Comparison of ENCODE assay signal across 8 cellular contexts in the genomic region with DNA sequence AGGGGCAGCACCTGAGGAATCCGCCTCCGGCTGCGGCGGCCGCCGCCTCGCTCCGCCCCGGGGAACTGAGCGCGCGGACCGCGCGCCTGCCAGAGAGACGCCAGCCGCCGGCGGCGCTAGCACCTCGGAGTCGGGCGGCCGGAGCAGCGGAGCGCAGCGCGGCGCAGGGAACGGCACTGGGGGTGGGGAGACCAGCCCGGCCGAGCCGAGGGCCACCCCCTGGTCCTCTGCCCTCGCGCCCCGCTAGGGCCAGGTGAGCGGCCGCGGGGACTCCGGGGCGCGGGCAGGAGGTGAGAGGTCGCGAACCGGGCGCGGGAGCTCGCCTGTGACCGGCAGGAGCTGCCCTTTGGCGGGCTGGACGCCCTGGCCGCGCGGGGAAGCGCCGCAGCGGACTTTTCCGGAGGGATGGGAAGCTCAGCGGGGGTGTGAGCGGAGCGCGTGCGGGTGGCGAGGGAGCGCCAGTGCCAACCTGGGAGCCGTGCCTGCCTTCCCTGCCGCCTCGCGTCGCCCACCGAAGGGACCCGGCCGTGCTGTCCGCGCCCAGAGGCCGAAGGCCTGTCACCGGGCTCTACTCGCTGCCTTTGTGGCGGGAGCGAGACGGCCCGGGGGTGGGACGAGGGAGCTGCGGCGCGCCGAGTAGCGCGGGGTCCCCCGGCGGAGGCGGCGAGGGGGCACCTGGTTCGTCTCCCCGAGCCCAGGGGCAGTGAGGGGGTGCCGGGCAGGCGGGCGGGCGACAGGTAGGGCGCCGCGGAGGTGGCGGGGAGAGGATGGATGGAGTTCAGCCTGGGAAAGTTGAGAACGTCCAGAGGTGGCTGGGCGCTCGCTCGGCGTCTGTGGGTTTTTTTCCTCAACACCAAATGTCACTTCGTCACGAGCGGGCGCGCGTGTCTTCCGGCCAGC. TPM values are rescaled to one million over a fixed set of nuclear protein-coding genes. Genes with fewer than 3 reads are reported as not detected.
DNase-seq lines count a peak whose midpoint lies in the region; ATAC-seq and TF ChIP-seq lines count a peak whose summit lies in the region.

A gene (plus strand): TSS at position 92 of the 900 bp plus-strand sequence. CDS start 141,287 bp downstream, outside the sequence.

- no peaks in the 10 kb centered on the region for H3K36me3 Mint-ChIP-seq in brain

- peaks cover 24% of the 10 kb centered on the region for H3K4me1 Mint-ChIP-seq in brain

- H3K36me3 ChIP-seq in iPS-18a (ENCODE audit: control insufficient read depth, low read depth, low read length) (no peaks in the 10 kb centered on the region), skeletal muscle satellite cell (ENCODE audit: insufficient read depth, low read length) (no peaks in the 10 kb centered on the region)

- TF ChIP-seq CTCF in AG04450 (IDR thresholded peaks at IDR 0.05; ENCODE audit: low read depth, low read length) (no peak), brain (conservative IDR thresholded peaks at IDR 0.05) (peak; percentile 40 to 51)

- peak within 1 kb of the TSS; percentile 96 for H3K4me2 ChIP-seq in skeletal muscle satellite cell (ENCODE audit: low read length)

- ATAC-seq in GM18498 (IDR thresholded peaks at IDR 0.05; ENCODE audit: unreplicated experiment) (peak; percentile 69), HG02623 (IDR thresholded peaks at IDR 0.05; ENCODE audit: unreplicated experiment) (no peak), GM19455 (IDR thresholded peaks at IDR 0.05; ENCODE audit: unreplicated experiment) (no peak)

- H3K4me1 ChIP-seq in iPS-18a (ENCODE audit: control insufficient read depth, low read depth, low read length) (peaks cover 5% of the 10 kb centered on the region), skeletal muscle satellite cell (ENCODE audit: control insufficient read depth, insufficient read depth, low read length) (peaks cover 14% of the 10 kb centered on the region)

- H3K9me3 ChIP-seq in AG04450 (ENCODE audit: control insufficient read depth, insufficient read depth, low read length) = no peaks in the 10 kb centered on the region; the same call in 1 of the 2 replicates
- H3K9me3 ChIP-seq in iPS-18a (ENCODE audit: control insufficient read depth, low read depth, low read length) = no peaks in the 10 kb centered on the region
- no peaks in the 10 kb centered on the region for H3K9me3 ChIP-seq in skeletal muscle satellite cell (replicated peaks; ENCODE audit: low read length)

- H3K27ac ChIP-seq in AG04450 (ENCODE audit: low read depth, low read length) = no peak within 1 kb of the TSS
- no peak within 1 kb of the TSS for H3K27ac ChIP-seq in iPS-18a (ENCODE audit: low read length)

- H3K9ac ChIP-seq in iPS-18a (ENCODE audit: low read length) (peak within 1 kb of the TSS; percentile 33), skeletal muscle satellite cell (ENCODE audit: low read depth, low read length) (peak within 1 kb of the TSS; percentile 68)

- peak within 1 kb of the TSS in 4 of 5 experiments; percentile 39 to 93 (median 84) for H3K27ac Mint-ChIP-seq in brain

- H3K4me3 Mint-ChIP-seq in brain = peak within 1 kb of the TSS; percentile 61 to 96 (median 91)

- peaks cover 0 to 2% (median 0%) of the 10 kb centered on the region in 5 experiments for H3K9me3 Mint-ChIP-seq in brain

- POLR2A ChIA-PET in AG04450 (lab: Yijun Ruan, JAX) = no interaction called here

- peaks cover 42% of the 10 kb centered on the region for H3K27me3 ChIP-seq in AG04450 (ENCODE audit: control insufficient read depth, insufficient read depth, low read length)
- H3K27me3 ChIP-seq in iPS-18a (ENCODE audit: control insufficient read depth, insufficient read depth, low read length) = peaks cover 60% of the 10 kb centered on the region
- peaks cover 34% of the 10 kb centered on the region for H3K27me3 ChIP-seq in skeletal muscle satellite cell (ENCODE audit: control insufficient read depth, insufficient read depth, low read length)

- CTCF ChIA-PET in AG04450 (lab: Charles Lee) = no interaction called here

- H3K4me3 ChIP-seq in AG04450 (ENCODE audit: low read depth, low read length) (peak within 1 kb of the TSS; percentile 22; the same call in 1 of the 2 replicates), iPS-18a (ENCODE audit: low read length) (peak within 1 kb of the TSS; percentile 69), skeletal muscle satellite cell (ENCODE audit: low read length) (peak within 1 kb of the TSS; percentile 83)

- H3K27me3 Mint-ChIP-seq in brain = peaks cover 58% of the 10 kb centered on the region

- DNase-seq in AG04450 (ENCODE audit: low read depth, low spot score) = no peak
- peak; percentile 31 for DNase-seq in NCI-H2171 (lab: John Stamatoyannopoulos, UW)

RNA-seq across cellular contexts. Expression of the gene that starts here (rescaled TPM):
- polyA plus RNA-seq in AG04450 (2011; rRNA removed) = 0.01 TPM in 1 of 2 replicates, not detected in the other
- polyA minus RNA-seq in AG04450 (2011; rRNA and poly(A)+ RNA removed) = not detected in 2 replicates
- polyA plus RNA-seq in brain (ENCODE audit: insufficient read depth, low read depth, low replicate concordance) = 0.27 TPM
- total RNA-seq in skeletal muscle satellite cell (2012; rRNA removed) = 6.3 and 8.3 TPM in 2 replicates

Comparison
In these comparisons a context has a peak if more than half of its experiments do, and no peak if none do; other contexts are left out.
1. H3K4me3 ChIP-seq: peak in every context shown above with its lines; median percentile 83 in skeletal muscle satellite cell; 69 in iPS-18a; 22 in AG04450.